In the genomic region with DNA sequence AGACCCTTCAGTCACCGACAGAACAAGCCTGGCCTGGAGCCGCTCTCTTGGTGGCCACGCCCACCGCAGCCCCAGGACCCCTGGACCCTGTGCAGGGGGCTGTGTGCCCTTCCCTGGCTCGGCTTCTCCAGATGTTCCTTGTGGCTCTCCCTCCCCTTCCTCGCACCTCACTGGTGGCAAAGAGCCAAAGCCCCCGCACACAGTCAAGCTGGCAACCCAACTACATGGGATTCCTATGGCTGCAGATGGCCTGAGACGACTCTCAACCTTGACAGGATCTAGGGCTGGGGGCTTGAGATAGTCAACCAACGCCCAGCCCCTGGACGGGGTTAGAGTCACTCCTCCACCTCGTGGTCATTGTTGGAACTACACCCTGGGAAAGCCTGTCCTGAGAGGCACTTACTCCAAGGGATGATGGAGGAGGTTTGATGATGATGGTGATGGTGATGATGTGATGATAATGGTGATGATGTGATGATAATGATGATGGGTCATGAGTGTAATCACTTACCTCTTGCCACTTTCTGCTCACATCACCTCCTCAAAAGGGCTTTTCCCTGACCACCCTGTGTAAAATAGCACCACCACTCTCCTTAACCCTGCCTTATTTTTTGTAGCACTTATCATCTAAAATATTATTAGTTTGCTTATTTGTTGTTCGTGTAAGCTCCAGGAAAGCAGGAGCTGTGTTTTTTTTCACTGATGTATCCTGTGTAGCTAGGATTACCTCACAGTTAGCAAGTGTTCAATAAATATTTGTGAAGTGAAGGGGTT, we compare ENCODE assay signal across 8 cellular contexts.
A peak's percentile ranks its signal among the peaks of the same experiment; 100 is the strongest.
DNase-seq lines count a peak whose midpoint lies in the region; ATAC-seq lines count a peak whose summit lies in the region.

No MANE protein-coding gene starts in this region.

- peaks cover 39% of the 10 kb centered on the region for H3K27me3 Mint-ChIP-seq in activated CD4-positive, alpha-beta T cell treated with anti-CD3 and anti-CD28 coated beads, Interleukin-2, amount 10 ng/mL, durations not matched to agents 24 days and 14 days
- H3K27me3 Mint-ChIP-seq in memory B cell = peaks cover 15% of the 10 kb centered on the region
- H3K27me3 Mint-ChIP-seq in stimulated activated naive B cell treated with anti-CD40 and anti-IgM and Interleukin-4, amounts not matched to agents 10 μg/mL and 1 μg/mL and 100 μg/mL, for 72 hours = peaks cover 26 to 49% of the 10 kb centered on the region in 2 donors

- peak; percentile 39 for ATAC-seq in memory B cell (ENCODE audit: low read depth)
- ATAC-seq in stimulated activated naive B cell treated with anti-CD40 and anti-IgM and Interleukin-4, amounts not matched to agents 10 μg/mL and 1 μg/mL and 100 μg/mL, for 72 hours (replicated peaks) = peak; percentile 78 to 91

- peaks cover 4% of the 10 kb centered on the region for H3K4me1 Mint-ChIP-seq in activated CD4-positive, alpha-beta T cell treated with anti-CD3 and anti-CD28 coated beads, Interleukin-2, amount 10 ng/mL, durations not matched to agents 24 days and 14 days
- H3K4me1 Mint-ChIP-seq in memory B cell = peaks cover 2% of the 10 kb centered on the region
- peaks cover 2 to 5% of the 10 kb centered on the region in 2 donors for H3K4me1 Mint-ChIP-seq in stimulated activated naive B cell treated with anti-CD40 and anti-IgM and Interleukin-4, amounts not matched to agents 10 μg/mL and 1 μg/mL and 100 μg/mL, for 72 hours

- no peaks in the 10 kb centered on the region for H3K9me3 Mint-ChIP-seq in activated CD4-positive, alpha-beta T cell treated with anti-CD3 and anti-CD28 coated beads, Interleukin-2, amount 10 ng/mL, durations not matched to agents 24 days and 14 days
- H3K9me3 Mint-ChIP-seq in memory B cell = peaks cover 4% of the 10 kb centered on the region
- peaks cover 2 to 8% of the 10 kb centered on the region in 2 donors for H3K9me3 Mint-ChIP-seq in stimulated activated naive B cell treated with anti-CD40 and anti-IgM and Interleukin-4, amounts not matched to agents 10 μg/mL and 1 μg/mL and 100 μg/mL, for 72 hours

- DNase-seq in activated CD4-positive, alpha-beta T cell treated with anti-CD3 and anti-CD28 coated beads for 24 hours (ENCODE audit: low read depth in 2 of 2) = peak; percentile 33 to 54
- no peak for DNase-seq in activated CD4-positive, alpha-beta T cell treated with anti-CD3 and anti-CD28 coated beads for 1 hour
- DNase-seq in NCI-H2029 (lab: John Stamatoyannopoulos, UW) (peak; percentile 28), memory B cell (ENCODE audit: low spot score in 2 of 2) (peak; percentile 53 to 82), GOT3 (lab: John Stamatoyannopoulos, UW) (no peak)
- DNase-seq in activated CD4-positive, alpha-beta T cell treated with anti-CD3 and anti-CD28 coated beads, Interleukin-2, amount 10 ng/mL, durations not matched to agents 24 days and 14 days = peak; percentile 92
- DNase-seq in effector CD4-positive, alpha-beta T cell = peak; percentile 26
- peak; percentile 50 for DNase-seq in stimulated activated naive B cell treated with anti-CD40 and anti-IgM and Interleukin-4, amounts not matched to agents 10 μg/mL and 1 μg/mL and 100 μg/mL, for 72 hours

- intact Hi-C loops in activated CD4-positive, alpha-beta T cell treated with anti-CD3 and anti-CD28 coated beads, Interleukin-2, amount 10 ng/mL, durations not matched to agents 24 days and 14 days (cut with micrococcal nuclease) = loop anchor here (2.0 kb wide), 1 partner anchor 960 kb away; no protein-coding TSS in a partner anchor

- no peak overlapping the region for H3K27ac Mint-ChIP-seq in activated CD4-positive, alpha-beta T cell treated with anti-CD3 and anti-CD28 coated beads, Interleukin-2, amount 10 ng/mL, durations not matched to agents 24 days and 14 days
- no peak overlapping the region for H3K27ac Mint-ChIP-seq in memory B cell
- H3K27ac Mint-ChIP-seq in stimulated activated naive B cell treated with anti-CD40 and anti-IgM and Interleukin-4, amounts not matched to agents 10 μg/mL and 1 μg/mL and 100 μg/mL, for 72 hours = no peak overlapping the region

- H3K4me3 Mint-ChIP-seq in activated CD4-positive, alpha-beta T cell treated with anti-CD3 and anti-CD28 coated beads, Interleukin-2, amount 10 ng/mL, durations not matched to agents 24 days and 14 days = no peak overlapping the region
- no peak overlapping the region for H3K4me3 Mint-ChIP-seq in memory B cell
- H3K4me3 Mint-ChIP-seq in stimulated activated naive B cell treated with anti-CD40 and anti-IgM and Interleukin-4, amounts not matched to agents 10 μg/mL and 1 μg/mL and 100 μg/mL, for 72 hours = no peak overlapping the region

- no peaks in the 10 kb centered on the region for H3K36me3 Mint-ChIP-seq in activated CD4-positive, alpha-beta T cell treated with anti-CD3 and anti-CD28 coated beads, Interleukin-2, amount 10 ng/mL, durations not matched to agents 24 days and 14 days (ENCODE audit: low read depth)
- H3K36me3 Mint-ChIP-seq in memory B cell = no peaks in the 10 kb centered on the region
- no peaks in the 10 kb centered on the region for H3K36me3 Mint-ChIP-seq in stimulated activated naive B cell treated with anti-CD40 and anti-IgM and Interleukin-4, amounts not matched to agents 10 μg/mL and 1 μg/mL and 100 μg/mL, for 72 hours

Comparison
In these comparisons a context has a peak if more than half of its experiments do, and no peak if none do; other contexts are left out.
1. DNase-seq: peak in activated CD4-positive, alpha-beta T cell treated with anti-CD3 and anti-CD28 coated beads for 24 hours (2 of 2), NCI-H2029 (single experiment), activated CD4-positive, alpha-beta T cell treated with anti-CD3 and anti-CD28 coated beads, Interleukin-2, amount 10 ng/mL, durations not matched to agents 24 days and 14 days (single experiment), effector CD4-positive, alpha-beta T cell (single experiment), memory B cell (2 of 2) and stimulated activated naive B cell treated with anti-CD40 and anti-IgM and Interleukin-4, amounts not matched to agents 10 μg/mL and 1 μg/mL and 100 μg/mL, for 72 hours (single experiment); none in activated CD4-positive, alpha-beta T cell treated with anti-CD3 and anti-CD28 coated beads for 1 hour (single experiment) and GOT3 (single experiment).